ENCODE assay signal across 9 cellular contexts in genomic region chr16:17468611-17469010, GRCh38. TPM values are rescaled to one million over a fixed set of nuclear protein-coding genes. Genes with fewer than 3 reads are reported as not detected.
DNase-seq lines count a peak whose midpoint lies in the region; ATAC-seq, FAIRE-seq and TF ChIP-seq lines count a peak whose summit lies in the region.
"Had no signal": no experiment of that assay in that cellular context is flagged by ENCODE, and none has a peak within 500 bp of the region (broad histone marks: within the 10 kb centered on the region; RNA-seq: fewer than 3 reads in every experiment).

No MANE protein-coding gene starts in this region.

- H3K4me3 Mint-ChIP-seq in naive thymus-derived CD8-positive, alpha-beta T cell: peak overlapping the region; percentile 84 to 99 (median 95)

- H3K9me3 ChIP-seq in right atrium auricular region: no peaks in the 10 kb centered on the region
- H3K9me3 ChIP-seq in mammary epithelial cell (replicated peaks; ENCODE audit: insufficient read depth, low read length): no peaks in the 10 kb centered on the region
- no peaks in the 10 kb centered on the region for H3K9me3 ChIP-seq in vagina
- no peaks in the 10 kb centered on the region for H3K9me3 ChIP-seq in HepG2 (ENCODE audit: low read length)

- ATAC-seq in Right ventricle myocardium superior (ENCODE audit: poor library complexity) (no peak), HG02642 (IDR thresholded peaks at IDR 0.05; ENCODE audit: poor library complexity, unreplicated experiment) (no peak), HepG2 (no peak)
- ATAC-seq in naive thymus-derived CD8-positive, alpha-beta T cell: no peak

- in situ Hi-C loops in mammary epithelial cell (cut with MboI; ENCODE audit: low sequenced_read_pairs in 2 of 2): no loop called here
- in situ Hi-C loops in HepG2 (cut with HindIII; ENCODE audit: extremely low pct_ligation_motif_present, low pct_unique_long_range_greater_than_20kb): loop anchor here (10.0 to 25.0 kb wide), 2 partner anchors 194 to 606 kb away; no protein-coding TSS in a partner anchor

- peak overlapping the region; percentile 88 for H2AFZ ChIP-seq in mammary epithelial cell (ENCODE audit: low read depth, low read length)
- H2AFZ ChIP-seq in HepG2 (ENCODE audit: low read length): no peak overlapping the region

- peaks cover 9% of the 10 kb centered on the region for H3K36me3 ChIP-seq in right atrium auricular region
- H3K36me3 ChIP-seq in mammary epithelial cell (ENCODE audit: insufficient read depth, low read length): no peaks in the 10 kb centered on the region
- no peaks in the 10 kb centered on the region for H3K36me3 ChIP-seq in vagina
- no peaks in the 10 kb centered on the region for H3K36me3 ChIP-seq in HepG2 (replicated peaks in 1 of 2; ENCODE audit: control insufficient read depth in 1 of 2, insufficient read depth in 2 of 2, low read length in 2 of 2)

- TF ChIP-seq POLR2A in vagina (IDR thresholded peaks at IDR 0.05) (no peak), HepG2 (IDR thresholded peaks at IDR 0.05; ENCODE audit: insufficient read depth in 1 of 2, low read depth in 2 of 2, low read length in 2 of 2) (no peak)

- H3K9ac ChIP-seq in mammary epithelial cell (ENCODE audit: insufficient read depth, low read length): no peak overlapping the region
- H3K9ac ChIP-seq in HepG2 (ENCODE audit: insufficient read depth, low read depth, low read length): no peak overlapping the region

- TF ChIP-seq EP300 in HepG2 (IDR thresholded peaks at IDR 0.05; ENCODE audit: low read depth in 2 of 2, low read length in 2 of 2) (no peak), HepG2 (CRISPR knock-in tag; IDR thresholded peaks at IDR 0.05; ENCODE audit: borderline replicate concordance) (no peak)

- H3K27me3 ChIP-seq in right atrium auricular region (no peaks in the 10 kb centered on the region), mammary epithelial cell (ENCODE audit: insufficient read depth, low read length) (no peaks in the 10 kb centered on the region), vagina (no peaks in the 10 kb centered on the region), HepG2 (ENCODE audit: control insufficient read depth in 1 of 2, insufficient read depth in 2 of 2, low read length in 2 of 2) (peaks cover 21 to 72% of the 10 kb centered on the region in 2 experiments)

- H3K27me3 Mint-ChIP-seq in naive thymus-derived CD8-positive, alpha-beta T cell: no peaks in the 10 kb centered on the region

- H3K4me3 ChIP-seq in right atrium auricular region (peak overlapping the region; percentile 57 to 69), mammary epithelial cell (replicated peaks in 1 of 3; ENCODE audit: insufficient read depth in 1 of 3, low read depth in 2 of 3, low read length in 3 of 3) (peak overlapping the region in 2 of 3 experiments; percentile 5 to 66), vagina (peak overlapping the region; percentile 78 to 91), HepG2 (replicated peaks in 1 of 3; ENCODE audit: insufficient read depth in 1 of 3, low read depth in 2 of 3, low read length in 3 of 3) (no peak overlapping the region)

- H3K27ac Mint-ChIP-seq in naive thymus-derived CD8-positive, alpha-beta T cell: peak overlapping the region in 7 of 10 donors; percentile 57 to 98 (median 95)

- H3K27ac ChIP-seq in right atrium auricular region (peak overlapping the region in 1 of 2 donors; percentile 95), mammary epithelial cell (ENCODE audit: insufficient read depth, low read depth, low read length) (no peak overlapping the region), vagina (peak overlapping the region; percentile 79), HepG2 (ENCODE audit: extremely low read length, insufficient read depth, low read length) (no peak overlapping the region)

- no peaks in the 10 kb centered on the region for H3K9me3 Mint-ChIP-seq in naive thymus-derived CD8-positive, alpha-beta T cell

- CTCF ChIA-PET in mammary epithelial cell (lab: Charles Lee; ENCODE audit: low non-redundant PET) (interaction anchor here (0.6 kb wide), 1 partner anchor 311 kb away, joined by 5 read pairs; no protein-coding TSS in a partner anchor), HepG2 (lab: Yijun Ruan, JAX; ENCODE audit: low intra/inter-chr PET ratio, low total read pairs) (interaction anchor here (1.2 kb wide), 1 partner anchor 608 kb away, joined by 3 read pairs; no protein-coding TSS in a partner anchor)

- BruUV-seq in mammary epithelial cell (replicated peaks; lab: Mats Ljungman, UMichigan): no TSS peak
- no TSS peak for BruUV-seq in HepG2 (replicated peaks; lab: Mats Ljungman, UMichigan)

- dilution Hi-C loops in mammary epithelial cell (cut with HindIII; ENCODE audit: low sequenced_read_pairs): no loop called here

- no peak for TF ChIP-seq RAD21 in HepG2 (CRISPR knock-in tag; IDR thresholded peaks at IDR 0.05)

- no peak for FAIRE-seq in HepG2 (lab: Jason Lieb, UNC)

- POLR2A ChIA-PET in naive thymus-derived CD8-positive, alpha-beta T cell (lab: Charles Lee): interaction anchor here (0.9 to 5.3 kb wide), 6 partner anchors 19 to 263 kb away, joined by 3 to 40 read pairs (median 3); no protein-coding TSS in a partner anchor
- POLR2A ChIA-PET in HepG2 (lab: Yijun Ruan, JAX): no interaction called here

- H3K4me1 Mint-ChIP-seq in naive thymus-derived CD8-positive, alpha-beta T cell: peaks cover 38 to 66% (median 47%) of the 10 kb centered on the region in 4 donors

- H4K20me1 ChIP-seq in mammary epithelial cell (ENCODE audit: insufficient read depth, low read length) (no peaks in the 10 kb centered on the region), HepG2 (ENCODE audit: insufficient read depth, low read length) (no peaks in the 10 kb centered on the region; the same call in 1 of the 2 replicates)

- TF ChIP-seq CTCF in right atrium auricular region (IDR thresholded peaks at IDR 0.05): no peak
- TF ChIP-seq CTCF in mammary epithelial cell (conservative IDR thresholded peaks at IDR 0.05 in 1 of 2, IDR thresholded peaks at IDR 0.05 in 1 of 2; ENCODE audit: extremely low read depth in 1 of 2, insufficient read depth in 1 of 2, low read depth in 1 of 2, low read length in 2 of 2): no peak
- no peak for TF ChIP-seq CTCF in vagina (IDR thresholded peaks at IDR 0.05)
- no peak for TF ChIP-seq CTCF in HepG2 (CRISPR knock-in tag; IDR thresholded peaks at IDR 0.05)

- no peak for DNase-seq in right atrium auricular region (ENCODE audit: low spot score)
- DNase-seq in Right ventricle myocardium superior: no peak
- no peak for DNase-seq in mammary epithelial cell
- no peak for DNase-seq in naive thymus-derived CD8-positive, alpha-beta T cell
- DNase-seq in vagina (ENCODE audit: extremely low spot score in 2 of 2): no peak
- DNase-seq in superior temporal gyrus (ENCODE audit: extremely low spot score): no peak
- DNase-seq in HepG2 (ENCODE audit: low spot score): no peak
- DNase-seq: OCI-M1 had no signal

- WGBS in mammary epithelial cell (ENCODE audit: low coverage, missing lambda C conversion rate): 28% methylated on average over 3 of the region's 7 CpGs
- 20% methylated on average over 7 of the region's 7 CpGs for WGBS in HepG2 (ENCODE audit: low lambda C conversion rate)

- intact Hi-C loops in Right ventricle myocardium superior (cut with DNase I) (loop anchor here (5.0 kb wide), 1 partner anchor 191 kb away; no protein-coding TSS in a partner anchor), mammary epithelial cell (cut with micrococcal nuclease) (loop anchor here (1.0 to 10.0 kb wide), 5 partner anchors 190 to 874 kb away; no protein-coding TSS in a partner anchor), vagina (cut with DNase I) (loop anchor here (10.0 kb wide), 1 partner anchor 194 kb away; no protein-coding TSS in a partner anchor), HepG2 (cut with micrococcal nuclease; ENCODE audit: unreplicated experiment) (no loop called here)

- H3K4me1 ChIP-seq in right atrium auricular region (peaks cover 0 to 39% of the 10 kb centered on the region in 2 donors), mammary epithelial cell (ENCODE audit: insufficient read depth, low read length) (peaks cover 28% of the 10 kb centered on the region), vagina (peaks cover 35% of the 10 kb centered on the region), HepG2 (ENCODE audit: insufficient read depth, low read length) (no peaks in the 10 kb centered on the region)

- peaks cover 21% of the 10 kb centered on the region for H3K79me2 ChIP-seq in mammary epithelial cell (ENCODE audit: insufficient read depth, low read length)
- H3K79me2 ChIP-seq in HepG2 (ENCODE audit: insufficient read depth, low read length): no peaks in the 10 kb centered on the region

- peak overlapping the region; percentile 97 for H3K4me2 ChIP-seq in mammary epithelial cell (ENCODE audit: insufficient read depth, low read depth, low read length)
- H3K4me2 ChIP-seq in HepG2 (ENCODE audit: low read depth, low read length): no peak overlapping the region

- H3K36me3 Mint-ChIP-seq in naive thymus-derived CD8-positive, alpha-beta T cell: peaks cover 0 to 23% (median 5%) of the 10 kb centered on the region in 3 donors

RNA-seq across cellular contexts. Expression of gene XYLT1, which starts 2.1 kb away (rescaled TPM):
- total RNA-seq in right atrium auricular region (10 to 100 TPM; 14.4 to 31.3 TPM), Right ventricle myocardium superior (1.7 TPM), mammary epithelial cell (10 to 100 TPM in 1 of 2 donors, 1 to 10 TPM in 1; 3.5 to 16.7 TPM), vagina (27.3 TPM), HepG2 (2016; rRNA removed; fragmentation: Illumina TruSeq; extraction: Trizol) (not detected in 2 replicates)
- polyA plus RNA-seq in mammary epithelial cell (5.2 TPM), HepG2 (2011; rRNA removed) (not detected in 2 replicates)
- 14.6 TPM for polyA minus RNA-seq in mammary epithelial cell
- 10 to 100 TPM; 49.6 to 50.7 TPM for total RNA-seq in naive thymus-derived CD8-positive, alpha-beta T cell
- polyA plus RNA-seq in naive thymus-derived CD8-positive, alpha-beta T cell: 1 to 10 TPM in 1 of 3 donors, under 1 TPM in 2; 0.44 to 1.4 (median 0.73) TPM
- not detected in 2 replicates for total RNA-seq in HepG2 (2016; cell fraction: cytosol; rRNA removed; fragmentation: Illumina TruSeq; extraction: Trizol; ENCODE audit: low read depth)
- not detected in 2 replicates for total RNA-seq in HepG2 (2016; cell fraction: insoluble cytoplasmic fraction; rRNA removed; fragmentation: Illumina TruSeq; extraction: Trizol)
- not detected in 2 replicates for total RNA-seq in HepG2 (2016; cell fraction: membrane; rRNA removed; fragmentation: Illumina TruSeq; extraction: Trizol)
- total RNA-seq in HepG2 (2016; cell fraction: nucleus; rRNA removed; fragmentation: Illumina TruSeq; extraction: Trizol): not detected in 2 replicates
- under 0.01 TPM in 1 of 2 replicates, not detected in the other for polyA plus RNA-seq in HepG2 (2011; cell fraction: cytosol; rRNA removed)
- polyA plus RNA-seq in HepG2 (2011; cell fraction: nucleus; rRNA removed): 0.02 TPM in 2 replicates
- not detected in 2 replicates for polyA plus RNA-seq in HepG2 (2012)
- not detected in 2 replicates for polyA plus RNA-seq in HepG2 (2016; cell fraction: cytosol; fragmentation: Illumina TruSeq; extraction: Trizol; ENCODE audit: low read depth)
- polyA plus RNA-seq in HepG2 (2016; cell fraction: insoluble cytoplasmic fraction; fragmentation: Illumina TruSeq; extraction: Trizol; ENCODE audit: low read depth): not detected in 2 replicates
- polyA plus RNA-seq in HepG2 (2016; cell fraction: membrane; fragmentation: Illumina TruSeq; extraction: Trizol; ENCODE audit: low read depth): not detected in 2 replicates
- not detected in 2 replicates for polyA plus RNA-seq in HepG2 (2016; cell fraction: nucleus; fragmentation: Illumina TruSeq; extraction: Trizol; ENCODE audit: insufficient read depth, low read depth)
- 0.89 TPM in 1 of 2 replicates, not detected in the other for polyA minus RNA-seq in HepG2 (2011; rRNA and poly(A)+ RNA removed; ENCODE audit: low replicate concordance)
- polyA minus RNA-seq in HepG2 (2011; cell fraction: cytosol; rRNA and poly(A)+ RNA removed): not detected in 2 replicates
- not detected in 2 replicates for polyA minus RNA-seq in HepG2 (2011; cell fraction: nucleus; rRNA and poly(A)+ RNA removed)

Comparison
In these comparisons a context has a peak if more than half of its experiments do, and no peak if none do; other contexts are left out.
1. H3K4me3 ChIP-seq: peak in right atrium auricular region (2 of 2), mammary epithelial cell (2 of 3) and vagina (2 of 2); none in HepG2 (0 of 3).